In the genomic region with DNA sequence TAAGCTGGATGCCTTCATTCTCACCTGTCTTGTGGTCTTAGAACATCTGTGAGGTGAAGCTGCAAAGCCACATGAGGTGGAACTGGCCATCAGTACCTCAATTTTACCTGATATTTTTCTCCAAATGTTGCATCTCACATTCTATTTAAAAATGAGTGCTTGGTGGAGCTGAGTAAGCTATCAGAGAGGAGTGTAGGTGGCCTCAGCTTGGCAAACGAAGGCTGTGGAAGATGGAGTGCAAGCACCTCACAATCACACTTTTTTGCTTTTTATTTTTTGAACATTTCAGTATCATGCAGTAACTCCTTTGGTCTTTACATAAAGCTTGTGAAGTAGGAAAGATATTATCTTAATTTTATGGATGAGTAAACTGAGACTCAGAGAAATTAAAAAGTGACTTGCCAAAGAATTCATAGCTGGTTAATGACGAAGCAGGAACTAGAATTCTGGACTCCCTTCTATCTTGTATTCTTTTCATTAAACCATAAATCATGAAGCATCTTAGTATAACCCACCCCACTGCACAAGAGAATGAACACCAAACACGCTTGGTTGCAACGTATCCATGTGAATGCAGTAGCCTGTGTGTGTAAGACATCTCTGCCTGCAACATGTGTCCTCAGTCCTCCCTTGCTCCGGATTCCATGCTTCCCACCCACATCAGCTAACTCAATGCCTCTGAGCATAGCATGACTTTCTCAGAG, we compare ENCODE assay signal across 14 cellular contexts. TPM values are rescaled to one million over a fixed set of nuclear protein-coding genes. Genes with fewer than 3 reads are reported as not detected.
DNase-seq lines count a peak whose midpoint lies in the region; ATAC-seq and TF ChIP-seq lines count a peak whose summit lies in the region.
"Had no signal": no experiment of that assay in that cellular context is flagged by ENCODE, and none has a peak within 500 bp of the region (broad histone marks: within the 10 kb centered on the region; RNA-seq: fewer than 3 reads in every experiment).

No MANE protein-coding gene starts in this region.

- H3K79me2 ChIP-seq in fibroblast of lung (ENCODE audit: control insufficient read depth, insufficient read depth, low read length) = peaks cover 17% of the 10 kb centered on the region

- no peak overlapping the region for H2AFZ ChIP-seq in fibroblast of lung (ENCODE audit: low read length)

- H3K27ac ChIP-seq in left ventricle myocardium inferior (replicated peaks) (peak overlapping the region; percentile 85), Panc1 (ENCODE audit: low read length) (peak overlapping the region; percentile 37), fibroblast of lung (ENCODE audit: insufficient read depth, low read length) (peak overlapping the region; percentile 13), lower lobe of right lung (no peak overlapping the region)
- H3K27ac ChIP-seq: SJCRH30 had no signal

- H3K4me1 ChIP-seq in left ventricle myocardium inferior = peaks cover 42% of the 10 kb centered on the region
- H3K4me1 ChIP-seq in Panc1 (ENCODE audit: control insufficient read depth, insufficient read depth, low read length) = peaks cover 38% of the 10 kb centered on the region
- H3K4me1 ChIP-seq in fibroblast of lung (ENCODE audit: control insufficient read depth, extremely low read depth, insufficient read depth, low read length) = peaks cover 4% of the 10 kb centered on the region
- H3K4me1 ChIP-seq in lower lobe of right lung = peaks cover 2% of the 10 kb centered on the region
- H3K4me1 ChIP-seq: SJCRH30 had no signal

- TF ChIP-seq CTCF in left ventricle myocardium inferior (IDR thresholded peaks at IDR 0.05; ENCODE audit: borderline replicate concordance) (no peak), Panc1 (IDR thresholded peaks at IDR 0.05) (no peak), fibroblast of lung (conservative IDR thresholded peaks at IDR 0.05 in 1 of 2, IDR thresholded peaks at IDR 0.05 in 1 of 2; ENCODE audit: low read depth in 1 of 2, low read length in 2 of 2) (no peak), lower lobe of right lung (IDR thresholded peaks at IDR 0.05) (no peak)

- no peaks in the 10 kb centered on the region for H3K9me3 ChIP-seq in left ventricle myocardium inferior (replicated peaks)
- no peaks in the 10 kb centered on the region for H3K9me3 ChIP-seq in Panc1 (ENCODE audit: control insufficient read depth, insufficient read depth, low read depth, low read length)
- no peaks in the 10 kb centered on the region for H3K9me3 ChIP-seq in fibroblast of lung (ENCODE audit: control insufficient read depth, insufficient read depth, low read depth, low read length)
- H3K9me3 ChIP-seq in lower lobe of right lung = no peaks in the 10 kb centered on the region
- H3K9me3 ChIP-seq: SJCRH30 had no signal

- ATAC-seq in Panc1 (no peak), lower lobe of right lung (no peak), HG03175 (IDR thresholded peaks at IDR 0.05; ENCODE audit: unreplicated experiment) (no peak)

- H3K36me3 ChIP-seq in left ventricle myocardium inferior (peaks cover 97% of the 10 kb centered on the region), Panc1 (ENCODE audit: control insufficient read depth, insufficient read depth, low read length) (peaks cover 51% of the 10 kb centered on the region), fibroblast of lung (ENCODE audit: control insufficient read depth, insufficient read depth, low read length) (peaks cover 36% of the 10 kb centered on the region), lower lobe of right lung (peaks cover 37% of the 10 kb centered on the region)

- H3K4me3 ChIP-seq in left ventricle myocardium inferior = no peak overlapping the region
- H3K4me3 ChIP-seq in Panc1 (ENCODE audit: low read depth in 2 of 2, low read length in 2 of 2) = no peak overlapping the region
- no peak overlapping the region for H3K4me3 ChIP-seq in fibroblast of lung (replicated peaks in 1 of 4; ENCODE audit: control extremely low read depth in 1 of 4, insufficient read depth in 1 of 4, low read depth in 3 of 4, low read length in 4 of 4)
- no peak overlapping the region for H3K4me3 ChIP-seq in lower lobe of right lung
- H3K4me3 ChIP-seq: SJCRH30 had no signal

- H3K27me3 ChIP-seq in left ventricle myocardium inferior (ENCODE audit: low read depth) (no peaks in the 10 kb centered on the region), Panc1 (ENCODE audit: control insufficient read depth, insufficient read depth, low read length) (no peaks in the 10 kb centered on the region), fibroblast of lung (ENCODE audit: control insufficient read depth, insufficient read depth, low read length) (no peaks in the 10 kb centered on the region), lower lobe of right lung (ENCODE audit: low read depth) (no peaks in the 10 kb centered on the region)
- H3K27me3 ChIP-seq: SJCRH30 had no signal

- H4K20me1 ChIP-seq in fibroblast of lung (ENCODE audit: control insufficient read depth, extremely low read depth, insufficient read depth, low read length) = no peaks in the 10 kb centered on the region

- intact Hi-C loops in left ventricle myocardium inferior (cut with micrococcal nuclease) (loop anchor here (5.0 kb wide), 1 partner anchor 158 kb away; no protein-coding TSS in a partner anchor), cardiac septum (cut with DNase I) (no loop called here), Panc1 (cut with micrococcal nuclease; ENCODE audit: unreplicated experiment) (no loop called here), lower lobe of right lung (cut with DNase I) (no loop called here)

- H3K9ac ChIP-seq in fibroblast of lung (ENCODE audit: insufficient read depth, low read length) = no peak overlapping the region

- no peak overlapping the region for H3K4me2 ChIP-seq in fibroblast of lung (ENCODE audit: extremely low read depth, insufficient read depth, low read length)

- DNase-seq in left ventricle myocardium inferior = no peak
- DNase-seq in cardiac septum (ENCODE audit: low spot score) = no peak
- no peak for DNase-seq in Panc1 (ENCODE audit: low read depth, low spot score)
- DNase-seq in fibroblast of lung (ENCODE audit: low read depth in 2 of 2) = peak in 1 of 2 donors; percentile 65
- DNase-seq in lower lobe of right lung = no peak
- no peak for DNase-seq in activated T-cell treated with anti-CD3 and anti-CD28 coated beads, Interleukin-2, amount 50 U/mL, for 1 hour
- DNase-seq: DMS 273 treated with DMSO at 0.1 percent for 48 hours, H9, KBM-7, NCI-H1436 treated with DMSO at 0.1 percent for 48 hours, NCI-H2081, NCI-H748 treated with DMSO at 0.1 percent for 48 hours, SJCRH30 had no signal

- TSS peak; percentile 11 for BruUV-seq in Panc1 (replicated peaks; lab: Mats Ljungman, UMichigan)

- POLR2A ChIA-PET in Panc1 (lab: Charles Lee) = interaction anchor here (0.8 kb wide), 1 partner anchor 30 kb away, joined by 4 read pairs; no protein-coding TSS in a partner anchor

- CTCF ChIA-PET in Panc1 (lab: Charles Lee) = no interaction called here

- in situ Hi-C loops in Panc1 (cut with HindIII; ENCODE audit: low pct_unique_long_range_greater_than_20kb, low sequenced_read_pairs) = no loop called here

RNA-seq across cellular contexts. Expression of a gene that starts 27.2 kb away (rescaled TPM):
- total RNA-seq in left ventricle myocardium inferior (22.7 TPM), cardiac septum (20.2 TPM), Panc1 (2021; ENCODE audit: unreplicated experiment) (20.0 TPM), fibroblast of lung (23.4 and 28.4 TPM in 2 replicates), lower lobe of right lung (18.3 TPM)
- 24.3 TPM for polyA plus RNA-seq in Panc1 (2012; ENCODE audit: insufficient read length)
- 17.0 and 20.9 TPM in 2 replicates for polyA plus RNA-seq in fibroblast of lung
- 13.5 and 15.6 TPM in 2 replicates for polyA plus RNA-seq in fibroblast of lung (2012)
- polyA minus RNA-seq in fibroblast of lung (ENCODE audit: low replicate concordance) = 0.75 and 1.3 TPM in 2 replicates

RNA-seq across cellular contexts. Expression of a gene that starts 34.3 kb away (rescaled TPM):
- total RNA-seq in left ventricle myocardium inferior (2,742 TPM), cardiac septum (467 TPM), Panc1 (2021; ENCODE audit: unreplicated experiment) (378 TPM), fibroblast of lung (120 and 144 TPM in 2 replicates), lower lobe of right lung (5.5 TPM)
- polyA plus RNA-seq in Panc1 (2012; ENCODE audit: insufficient read length) = 411 TPM
- 415 and 421 TPM in 2 replicates for polyA plus RNA-seq in fibroblast of lung
- polyA plus RNA-seq in fibroblast of lung (2012) = 318 and 323 TPM in 2 replicates
- polyA minus RNA-seq in fibroblast of lung (ENCODE audit: low replicate concordance) = 483 and 485 TPM in 2 replicates

RNA-seq across cellular contexts. Expression of a gene that starts 35.1 kb away (rescaled TPM):
- total RNA-seq in left ventricle myocardium inferior (9.7 TPM), cardiac septum (9.8 TPM), Panc1 (2021; ENCODE audit: unreplicated experiment) (32.7 TPM), fibroblast of lung (14.1 and 14.9 TPM in 2 replicates), lower lobe of right lung (19.4 TPM)
- 24.5 TPM for polyA plus RNA-seq in Panc1 (2012; ENCODE audit: insufficient read length)
- 8.5 and 9.7 TPM in 2 replicates for polyA plus RNA-seq in fibroblast of lung
- 12.6 and 13.0 TPM in 2 replicates for polyA plus RNA-seq in fibroblast of lung (2012)
- polyA minus RNA-seq in fibroblast of lung (ENCODE audit: low replicate concordance) = 22.1 and 26.9 TPM in 2 replicates

Comparison
In these comparisons a context has a peak if more than half of its experiments do, and no peak if none do; other contexts are left out.
1. RNA of a gene that starts 34.3 kb away (total RNA-seq): 2,742 TPM in left ventricle myocardium inferior (single experiment), 467 TPM in cardiac septum (single experiment), 378 TPM in Panc1 (single experiment) and 120 to 144 TPM in fibroblast of lung; 5.5 TPM in lower lobe of right lung (single experiment); every median in the first group is over 10 times any median in the second.